36 cellular contexts compared by ENCODE assay signal in genomic region chr11:99932684-99933083, GRCh38.
"Had no signal": no experiment of that assay in that cellular context is flagged by ENCODE, and none has a peak within 500 bp of the region (broad histone marks: within the 10 kb centered on the region; RNA-seq: fewer than 3 reads in every experiment).

No MANE protein-coding gene starts in this region.

- H3K9me3 ChIP-seq: ascending aorta had no signal

- H3K27ac ChIP-seq: ascending aorta, cardiac muscle cell, VCaP had no signal

- H3K36me3 Mint-ChIP-seq: activated CD8-positive, alpha-beta memory T cell treated with anti-CD3 and anti-CD28 coated beads, Interleukin-2, amount 10 ng/mL, durations not matched to agents 7 days and 5 days; activated naive CD4-positive, alpha-beta T cell treated with anti-CD3 and anti-CD28 coated beads, Interleukin-2, amount 10 ng/mL, durations not matched to agents 7 days and 5 days; activated naive CD4-positive, alpha-beta T cell treated with anti-CD3 and anti-CD28 coated beads, Interleukin-2, amount 50 U/mL, for 24 hours; activated naive CD8-positive, alpha-beta T cell; activated naive CD8-positive, alpha-beta T cell treated with anti-CD3 and anti-CD28 coated beads, Interleukin-2, amount 10 ng/mL, durations not matched to agents 7 days and 5 days; brain had no signal

- H3K9me3 Mint-ChIP-seq: activated naive CD4-positive, alpha-beta T cell treated with anti-CD3 and anti-CD28 coated beads, Interleukin-2, amount 50 U/mL, for 24 hours had no signal

- H3K4me3 Mint-ChIP-seq: activated CD4-positive, alpha-beta memory T cell treated with anti-CD3 and anti-CD28 coated beads, Interleukin-2, amount 10 ng/mL, durations not matched to agents 7 days and 5 days; activated CD4-positive, alpha-beta T cell treated with anti-CD3 and anti-CD28 coated beads for 36 hours; activated CD4-positive, alpha-beta T cell treated with anti-CD3 and anti-CD28 coated beads, Interleukin-2, amount 10 ng/mL, durations not matched to agents 7 days and 5 days; activated CD8-positive, alpha-beta memory T cell treated with anti-CD3 and anti-CD28 coated beads, Interleukin-2, amount 10 ng/mL, durations not matched to agents 7 days and 5 days; activated CD8-positive, alpha-beta T cell treated with anti-CD3 and anti-CD28 coated beads, Interleukin-2, amount 10 ng/mL, durations not matched to agents 7 days and 5 days; activated naive CD4-positive, alpha-beta T cell treated with anti-CD3 and anti-CD28 coated beads, Interleukin-2, amount 10 ng/mL, durations not matched to agents 7 days and 5 days; activated naive CD4-positive, alpha-beta T cell treated with anti-CD3 and anti-CD28 coated beads, Interleukin-2, amount 50 U/mL, for 24 hours; activated naive CD8-positive, alpha-beta T cell; activated naive CD8-positive, alpha-beta T cell treated with anti-CD3 and anti-CD28 coated beads, Interleukin-2, amount 10 ng/mL, durations not matched to agents 7 days and 5 days; activated naive CD8-positive, alpha-beta T cell treated with anti-CD3 and anti-CD28 coated beads, Interleukin-2, amount 50 U/mL, for 24 hours; activated T-cell treated with anti-CD3 and anti-CD28 coated beads, Interleukin-2, amount 50 U/mL, for 24 hours; brain; T-helper 1 cell treated with Interleukin-12 subunit alpha and Interleukin-12 subunit beta and Interleukin-4 antibody, amounts not matched to agents 30 μg/mL and 1 μg/mL, for 36 hours; T-helper 2 cell treated with Interferon-gamma antibody and Interleukin-4, amounts not matched to agents 5 μg/mL and 100 μg/mL, for 36 hours had no signal

- H3K27me3 Mint-ChIP-seq: activated CD4-positive, alpha-beta memory T cell treated with anti-CD3 and anti-CD28 coated beads, Interleukin-2, amount 10 ng/mL, durations not matched to agents 7 days and 5 days; activated CD4-positive, alpha-beta T cell treated with anti-CD3 and anti-CD28 coated beads for 36 hours; activated CD4-positive, alpha-beta T cell treated with anti-CD3 and anti-CD28 coated beads, Interleukin-2, amount 10 ng/mL, durations not matched to agents 7 days and 5 days; activated CD8-positive, alpha-beta memory T cell treated with anti-CD3 and anti-CD28 coated beads, Interleukin-2, amount 10 ng/mL, durations not matched to agents 7 days and 5 days; activated naive CD4-positive, alpha-beta T cell treated with anti-CD3 and anti-CD28 coated beads, Interleukin-2, amount 10 ng/mL, durations not matched to agents 7 days and 5 days; activated naive CD4-positive, alpha-beta T cell treated with anti-CD3 and anti-CD28 coated beads, Interleukin-2, amount 50 U/mL, for 24 hours; activated naive CD8-positive, alpha-beta T cell; activated naive CD8-positive, alpha-beta T cell treated with anti-CD3 and anti-CD28 coated beads, Interleukin-2, amount 10 ng/mL, durations not matched to agents 7 days and 5 days; activated naive CD8-positive, alpha-beta T cell treated with anti-CD3 and anti-CD28 coated beads, Interleukin-2, amount 50 U/mL, for 24 hours; activated T-cell treated with anti-CD3 and anti-CD28 coated beads, Interleukin-2, amount 50 U/mL, for 24 hours had no signal

- H3K27ac Mint-ChIP-seq: activated CD4-positive, alpha-beta memory T cell treated with anti-CD3 and anti-CD28 coated beads, Interleukin-2, amount 10 ng/mL, durations not matched to agents 7 days and 5 days; activated CD4-positive, alpha-beta T cell treated with anti-CD3 and anti-CD28 coated beads for 36 hours; activated CD4-positive, alpha-beta T cell treated with anti-CD3 and anti-CD28 coated beads, Interleukin-2, amount 10 ng/mL, durations not matched to agents 7 days and 5 days; activated CD8-positive, alpha-beta memory T cell treated with anti-CD3 and anti-CD28 coated beads, Interleukin-2, amount 10 ng/mL, durations not matched to agents 7 days and 5 days; activated CD8-positive, alpha-beta T cell treated with anti-CD3 and anti-CD28 coated beads, Interleukin-2, amount 10 ng/mL, durations not matched to agents 7 days and 5 days; activated naive CD4-positive, alpha-beta T cell treated with anti-CD3 and anti-CD28 coated beads, Interleukin-2, amount 10 ng/mL, durations not matched to agents 7 days and 5 days; activated naive CD4-positive, alpha-beta T cell treated with anti-CD3 and anti-CD28 coated beads, Interleukin-2, amount 50 U/mL, for 24 hours; activated naive CD8-positive, alpha-beta T cell; activated naive CD8-positive, alpha-beta T cell treated with anti-CD3 and anti-CD28 coated beads, Interleukin-2, amount 10 ng/mL, durations not matched to agents 7 days and 5 days; activated naive CD8-positive, alpha-beta T cell treated with anti-CD3 and anti-CD28 coated beads, Interleukin-2, amount 50 U/mL, for 24 hours; activated T-cell treated with anti-CD3 and anti-CD28 coated beads, Interleukin-2, amount 50 U/mL, for 24 hours; activated T-helper 2 cell treated with anti-CD3 and anti-CD28 coated beads, Interferon-gamma antibody, Interleukin-2, Interleukin-4, amounts not matched to agents 10 μg/mL and 5 μg/mL and 100 μg/mL, durations not matched to agents 14 hours and 24 hours and 36 hours; brain; T-helper 1 cell treated with Interleukin-12 subunit alpha and Interleukin-12 subunit beta and Interleukin-4 antibody, amounts not matched to agents 30 μg/mL and 1 μg/mL, for 36 hours; T-helper 2 cell treated with Interferon-gamma antibody and Interleukin-4, amounts not matched to agents 5 μg/mL and 100 μg/mL, for 36 hours had no signal

- H3K4me1 Mint-ChIP-seq: activated CD4-positive, alpha-beta memory T cell treated with anti-CD3 and anti-CD28 coated beads, Interleukin-2, amount 10 ng/mL, durations not matched to agents 7 days and 5 days; activated CD4-positive, alpha-beta T cell treated with anti-CD3 and anti-CD28 coated beads for 36 hours; activated CD4-positive, alpha-beta T cell treated with anti-CD3 and anti-CD28 coated beads, Interleukin-2, amount 10 ng/mL, durations not matched to agents 7 days and 5 days; activated CD8-positive, alpha-beta memory T cell treated with anti-CD3 and anti-CD28 coated beads, Interleukin-2, amount 10 ng/mL, durations not matched to agents 7 days and 5 days; activated naive CD4-positive, alpha-beta T cell treated with anti-CD3 and anti-CD28 coated beads, Interleukin-2, amount 10 ng/mL, durations not matched to agents 7 days and 5 days; activated naive CD4-positive, alpha-beta T cell treated with anti-CD3 and anti-CD28 coated beads, Interleukin-2, amount 50 U/mL, for 24 hours; activated naive CD8-positive, alpha-beta T cell treated with anti-CD3 and anti-CD28 coated beads, Interleukin-2, amount 10 ng/mL, durations not matched to agents 7 days and 5 days; activated naive CD8-positive, alpha-beta T cell treated with anti-CD3 and anti-CD28 coated beads, Interleukin-2, amount 50 U/mL, for 24 hours; brain had no signal

- H3K36me3 ChIP-seq: ascending aorta, cardiac muscle cell had no signal

- DNase-seq: activated CD4-positive, alpha-beta memory T cell treated with anti-CD3 and anti-CD28 coated beads, Interleukin-2, amount 10 ng/mL, durations not matched to agents 7 days and 5 days; activated CD4-positive, alpha-beta T cell treated with anti-CD3 and anti-CD28 coated beads for 1 hour; activated CD4-positive, alpha-beta T cell treated with anti-CD3 and anti-CD28 coated beads for 36 hours; activated CD4-positive, alpha-beta T cell treated with anti-CD3 and anti-CD28 coated beads for 48 hours; activated CD4-positive, alpha-beta T cell treated with anti-CD3 and anti-CD28 coated beads, Interleukin-2, amount 10 ng/mL, durations not matched to agents 7 days and 5 days; activated CD4-positive, alpha-beta T cell treated with anti-CD3 and anti-CD28 coated beads, Interleukin-2, amount 50 U/mL, for 48 hours; activated CD4-positive, CD25-positive, alpha-beta regulatory T cell; activated CD8-positive, alpha-beta memory T cell treated with anti-CD3 and anti-CD28 coated beads for 24 hours; activated CD8-positive, alpha-beta memory T cell treated with anti-CD3 and anti-CD28 coated beads, Interleukin-2, amount 10 ng/mL, durations not matched to agents 7 days and 5 days; activated CD8-positive, alpha-beta memory T cell treated with anti-CD3 and anti-CD28 coated beads, Interleukin-2, amount 50 U/mL, for 48 hours; activated CD8-positive, alpha-beta T cell treated with anti-CD3 and anti-CD28 coated beads, Interleukin-2, amount 10 ng/mL, durations not matched to agents 7 days and 5 days; activated effector memory CD4-positive, alpha-beta T cell treated with Interleukin-2 at 50 U/mL for 16 hours; activated gamma-delta T cell; activated naive CD4-positive, alpha-beta T cell treated with anti-CD3 and anti-CD28 coated beads, Interleukin-2, amount 10 ng/mL, durations not matched to agents 7 days and 5 days; activated naive CD4-positive, alpha-beta T cell treated with Interleukin-2 at 50 U/mL for 16 hours; activated naive CD8-positive, alpha-beta T cell treated with anti-CD3 and anti-CD28 coated beads, Interleukin-2, amount 10 ng/mL, durations not matched to agents 7 days and 5 days; activated naive CD8-positive, alpha-beta T cell treated with anti-CD3 and anti-CD28 coated beads, Interleukin-2, amount 50 U/mL, for 24 hours; activated T-cell treated with anti-CD3 and anti-CD28 coated beads, Interleukin-2, amount 50 U/mL, for 24 hours; activated T-cell treated with anti-CD3 and anti-CD28 coated beads, Interleukin-2, amount 50 U/mL, for 48 hours; amygdala; anterior cingulate cortex; central memory CD4-positive, alpha-beta T cell; SW 1271; T-helper 1 cell; T-helper 2 cell; T-helper 9 cell had no signal

- H3K4me3 ChIP-seq: ascending aorta, cardiac muscle cell had no signal

- ATAC-seq: activated CD4-positive, alpha-beta T cell treated with anti-CD3 and anti-CD28 coated beads for 36 hours; activated CD4-positive, CD25-positive, alpha-beta regulatory T cell treated with anti-CD3 and anti-CD28 coated beads, Interleukin-2, amount 50 U/mL, for 24 hours; activated CD8-positive, alpha-beta memory T cell treated with anti-CD3 and anti-CD28 coated beads, Interleukin-2, amount 10 ng/mL, durations not matched to agents 7 days and 5 days; activated CD8-positive, alpha-beta T cell treated with anti-CD3 and anti-CD28 coated beads, Interleukin-2, amount 10 ng/mL, durations not matched to agents 7 days and 5 days; activated naive CD8-positive, alpha-beta T cell treated with anti-CD3 and anti-CD28 coated beads, Interleukin-2, amount 50 U/mL, for 24 hours had no signal

- H3K27me3 ChIP-seq: ascending aorta, cardiac muscle cell had no signal
